In the genomic region with DNA sequence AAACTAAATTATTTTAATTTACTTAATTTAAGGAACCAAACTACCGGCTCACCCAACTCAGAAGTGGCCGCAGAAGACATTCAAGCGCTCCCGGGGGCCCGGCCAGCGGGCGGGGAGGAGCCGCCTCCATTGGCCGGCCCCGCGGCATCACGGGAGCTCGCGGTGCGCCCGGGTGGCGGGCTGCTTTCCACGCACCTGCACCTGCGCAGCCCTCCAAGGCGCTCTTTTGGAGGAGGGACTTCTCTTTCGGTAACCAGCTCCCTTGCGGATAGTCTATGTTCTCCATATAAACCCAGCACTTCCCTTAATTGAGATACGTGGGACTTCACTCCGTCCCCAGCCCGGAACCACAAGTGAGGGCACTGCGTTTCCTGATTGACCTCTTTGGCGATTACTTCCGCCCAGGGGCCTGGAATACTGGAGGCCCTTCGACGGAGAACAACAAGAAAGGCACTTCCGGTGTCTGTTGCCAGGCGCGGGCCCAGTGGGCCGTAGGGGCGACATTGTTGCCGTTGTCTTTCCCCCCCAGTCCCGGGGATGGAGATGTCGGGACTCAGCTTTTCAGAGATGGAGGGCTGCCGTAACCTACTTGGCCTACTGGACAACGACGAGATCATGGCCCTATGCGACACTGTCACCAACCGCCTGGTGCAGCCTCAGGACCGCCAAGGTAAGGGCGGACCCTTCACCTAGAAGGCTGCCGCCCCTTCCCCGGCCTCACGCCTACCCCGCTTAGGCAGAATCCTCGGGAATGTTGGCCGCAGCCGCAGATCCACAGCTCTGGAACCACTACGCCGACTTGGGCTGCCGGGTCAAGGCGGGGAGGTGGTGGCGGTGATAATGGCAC, we compare ENCODE assay signal across 8 cellular contexts. TPM values are rescaled to one million over a fixed set of nuclear protein-coding genes. Genes with fewer than 3 reads are reported as not detected.
A peak's percentile ranks its signal among the peaks of the same experiment; 100 is the strongest.
DNase-seq lines count a peak whose midpoint lies in the region; ATAC-seq and TF ChIP-seq lines count a peak whose summit lies in the region.

A gene (plus strand): TSS at position 444 of the 847 bp plus-strand sequence. CDS start 94 bp downstream, at position 538.

- peak within 1 kb of the TSS; percentile 93 for H3K27ac ChIP-seq in prostate gland

- peak; percentile 41 for TF ChIP-seq POLR2A in prostate gland (IDR thresholded peaks at IDR 0.05)

- H3K4me1 ChIP-seq in prostate gland (replicated peaks), result no peaks in the 10 kb centered on the region

- TF ChIP-seq CTCF in prostate gland (IDR thresholded peaks at IDR 0.05), result peak in 1 of 4 experiments; percentile 17

- intact Hi-C loops in left ventricle myocardium superior (cut with micrococcal nuclease) (no loop called here), prostate gland (cut with DNase I) (loop anchor here (1.0 kb wide), 1 partner anchor 90 kb away; a partner anchor contains a TSS)

- peaks cover 13% of the 10 kb centered on the region for H3K36me3 Mint-ChIP-seq in T-helper 1 cell treated with Interleukin-12 subunit alpha and Interleukin-12 subunit beta and Interleukin-4 antibody, amounts not matched to agents 30 μg/mL and 1 μg/mL, for 36 hours (ENCODE audit: low read depth)

- DNase-seq in NCI-H146 treated with DMSO at 0.1 percent for 48 hours (lab: John Stamatoyannopoulos, UW; ENCODE audit: unreplicated experiment) (peak; percentile 93), amygdala (lab: John Stamatoyannopoulos, UW) (peak; percentile 56 to 95 (median 85)), left ventricle myocardium superior (peak; percentile 90), prostate gland (ENCODE audit: low spot score) (peak; percentile 84), ureter (ENCODE audit: low spot score) (peak; percentile 90)

- peaks cover 31% of the 10 kb centered on the region for H3K4me1 Mint-ChIP-seq in T-helper 1 cell treated with Interleukin-12 subunit alpha and Interleukin-12 subunit beta and Interleukin-4 antibody, amounts not matched to agents 30 μg/mL and 1 μg/mL, for 36 hours (ENCODE audit: low read depth)

- peak within 1 kb of the TSS; percentile 96 for H3K4me3 Mint-ChIP-seq in T-helper 1 cell treated with Interleukin-12 subunit alpha and Interleukin-12 subunit beta and Interleukin-4 antibody, amounts not matched to agents 30 μg/mL and 1 μg/mL, for 36 hours

- under 1% methylated on average over 57 of the region's 57 CpGs for WGBS in prostate gland

- peak within 1 kb of the TSS; percentile 96 for H3K27ac Mint-ChIP-seq in T-helper 1 cell treated with Interleukin-12 subunit alpha and Interleukin-12 subunit beta and Interleukin-4 antibody, amounts not matched to agents 30 μg/mL and 1 μg/mL, for 36 hours

- no peaks in the 10 kb centered on the region for H3K27me3 Mint-ChIP-seq in T-helper 1 cell treated with Interleukin-12 subunit alpha and Interleukin-12 subunit beta and Interleukin-4 antibody, amounts not matched to agents 30 μg/mL and 1 μg/mL, for 36 hours (ENCODE audit: low read depth)

- H3K27me3 ChIP-seq in prostate gland (replicated peaks; ENCODE audit: insufficient read depth), result no peaks in the 10 kb centered on the region

- H3K36me3 ChIP-seq in prostate gland, result no peaks in the 10 kb centered on the region

- no peaks in the 10 kb centered on the region for H3K9me3 ChIP-seq in prostate gland

- peak within 1 kb of the TSS; percentile 73 for H3K4me3 ChIP-seq in prostate gland

- H3K9me3 Mint-ChIP-seq in T-helper 1 cell treated with Interleukin-12 subunit alpha and Interleukin-12 subunit beta and Interleukin-4 antibody, amounts not matched to agents 30 μg/mL and 1 μg/mL, for 36 hours, result no peaks in the 10 kb centered on the region

- ATAC-seq in GM18498 (IDR thresholded peaks at IDR 0.05; ENCODE audit: unreplicated experiment), result peak; percentile 87
- peak; percentile 70 for ATAC-seq in HG02884 (IDR thresholded peaks at IDR 0.05; ENCODE audit: unreplicated experiment)
- ATAC-seq in left ventricle myocardium superior, result peak; percentile 98

RNA-seq across cellular contexts. Expression of the gene that starts here (rescaled TPM):
- total RNA-seq in left ventricle myocardium superior (11.4 TPM), prostate gland (10 to 100 TPM; 16.0 to 33.3 TPM), ureter (23.1 TPM)

Comparison
In these comparisons a context has a peak if more than half of its experiments do, and no peak if none do; other contexts are left out.
1. Peak in every context shown above with its lines: DNase-seq, ATAC-seq, H3K4me3 ChIP-seq and H3K27ac ChIP-seq.